In genomic region chr11:34501500-34501899, GRCh38 we compare ENCODE assay signal across 1 cellular context.
TF ChIP-seq lines count a peak whose summit lies in the region.

No MANE protein-coding gene starts in this region.

TF ChIP-seq in HCT116, 20 proteins besides CTCF, POLR2A, EP300 and RAD21 (continued from another document):
- TF ChIP-seq CEBPB (IDR thresholded peaks at IDR 0.05; ENCODE audit: low read depth), result peak; percentile 70
- TF ChIP-seq ZNF274 (IDR thresholded peaks at IDR 0.05; ENCODE audit: low read depth, low read length), result no peak
